Comparison of ENCODE assay signal across 1 cellular context in genomic region chr17:61926831-61927210, GRCh38.
TF ChIP-seq lines count a peak whose summit lies in the region.

No MANE protein-coding gene starts in this region.

TF ChIP-seq in K562, 482 proteins besides CTCF, POLR2A, EP300 and RAD21 (continued from another document):
- no peak for TF ChIP-seq PRDM10 (IDR thresholded peaks at IDR 0.05; ENCODE audit: partially characterized antibody)
- TF ChIP-seq ZNF347 (CRISPR knock-in tag; IDR thresholded peaks at IDR 0.05; ENCODE audit: low read depth): no peak
- no peak for TF ChIP-seq BMI1 (IDR thresholded peaks at IDR 0.05; ENCODE audit: low read length)
- no peak for TF ChIP-seq ZNF512 (tag; IDR thresholded peaks at IDR 0.05)
- 0 out of 2 replicates have a peak, but pooled peaks have one; percentile 14 for TF ChIP-seq NKRF (IDR thresholded peaks at IDR 0.05; ENCODE audit: borderline replicate concordance)
- TF ChIP-seq ZNF175 (CRISPR knock-in tag; IDR thresholded peaks at IDR 0.05; ENCODE audit: low read depth): no peak
- TF ChIP-seq KLF10 (CRISPR knock-in tag; IDR thresholded peaks at IDR 0.05): no peak
- no peak for TF ChIP-seq ZNF589 (CRISPR knock-in tag; IDR thresholded peaks at IDR 0.05; ENCODE audit: low read depth)
- TF ChIP-seq POU5F1 (IDR thresholded peaks at IDR 0.05; ENCODE audit: borderline replicate concordance, low read depth, low read length, partially characterized antibody): no peak
- no peak for TF ChIP-seq CHD7 (IDR thresholded peaks at IDR 0.05; ENCODE audit: low read depth, low read length)
- no peak for TF ChIP-seq SMARCA5 (IDR thresholded peaks at IDR 0.05)
